18 cellular contexts compared by ENCODE assay signal in the genomic region with DNA sequence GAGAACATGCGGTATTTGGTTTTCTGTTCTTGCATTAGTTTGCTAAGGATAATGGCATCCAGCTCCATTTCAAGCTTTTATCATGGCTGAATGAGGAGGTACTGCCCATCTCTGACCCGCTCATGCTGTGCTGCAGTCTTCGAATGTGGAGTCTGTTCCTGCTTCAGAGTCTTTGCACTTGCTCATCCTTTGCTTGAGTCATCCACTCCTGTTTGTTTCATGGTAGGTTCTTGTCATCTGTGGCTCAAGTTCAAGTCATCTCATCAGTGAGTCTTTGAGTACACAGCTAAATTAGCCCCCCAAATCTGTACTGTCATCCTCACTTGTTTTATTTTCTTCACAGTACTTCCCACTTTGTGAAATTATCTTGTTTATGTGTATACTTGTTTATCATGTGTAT. TPM values are rescaled to one million over a fixed set of nuclear protein-coding genes. Genes with fewer than 3 reads are reported as not detected.
DNase-seq lines count a peak whose midpoint lies in the region; ATAC-seq, FAIRE-seq and TF ChIP-seq lines count a peak whose summit lies in the region.
"Had no signal": no experiment of that assay in that cellular context is flagged by ENCODE, and none has a peak within 500 bp of the region (broad histone marks: within the 10 kb centered on the region; RNA-seq: fewer than 3 reads in every experiment).

No MANE protein-coding gene starts in this region.

- H3K27ac Mint-ChIP-seq in activated naive CD4-positive, alpha-beta T cell treated with anti-CD3 and anti-CD28 coated beads, Interleukin-2, amount 50 U/mL, for 72 hours = peak overlapping the region; percentile 3 to 37
- H3K27ac Mint-ChIP-seq in activated naive CD4-positive, alpha-beta T cell treated with anti-CD3 and anti-CD28 coated beads, Interleukin-2, amount 10 ng/mL, durations not matched to agents 7 days and 5 days = no peak overlapping the region
- H3K27ac Mint-ChIP-seq in stimulated activated naive CD8-positive, alpha-beta T cell treated with anti-CD3 and anti-CD28 coated beads, Interleukin-15, amount 100 ng/mL, for 72 hours = no peak overlapping the region
- H3K27ac Mint-ChIP-seq: CD8-positive, alpha-beta T cell had no signal

- DNase-seq in activated naive CD4-positive, alpha-beta T cell treated with anti-CD3 and anti-CD28 coated beads, Interleukin-2, amount 50 U/mL, for 72 hours (ENCODE audit: low spot score in 2 of 2) = no peak
- DNase-seq in activated naive CD4-positive, alpha-beta T cell treated with anti-CD3 and anti-CD28 coated beads, Interleukin-2, amount 10 ng/mL, durations not matched to agents 7 days and 5 days = no peak
- DNase-seq in bronchial epithelial cell (ENCODE audit: low read depth) (peak; percentile 52), D721Med (ENCODE audit: insufficient read length, low spot score) (no peak), NCI-H1436 treated with DMSO at 0.1 percent for 48 hours (lab: John Stamatoyannopoulos, UW) (no peak)
- no peak for DNase-seq in stimulated activated naive CD8-positive, alpha-beta T cell treated with anti-CD3 and anti-CD28 coated beads, Interleukin-15, amount 100 ng/mL, for 72 hours
- DNase-seq: CD8-positive, alpha-beta T cell; EL; H9; NCI-H1105 treated with DMSO at 0.1 percent for 48 hours; NCI-H187 treated with DMSO at 0.1 percent for 48 hours; NCI-H2171; NCI-H510A; NCI-H82; SHP77 treated with DMSO at 0.1 percent for 48 hours had no signal

- no peak overlapping the region for H3K9ac ChIP-seq in Loucy (ENCODE audit: low read depth, low read length, poor library complexity, severe bottlenecking)
- H3K9ac ChIP-seq: KMS-11 had no signal

- peaks cover 76% of the 10 kb centered on the region for H3K4me1 ChIP-seq in Loucy (ENCODE audit: insufficient read depth, low read length, poor library complexity, severe bottlenecking)

- peak overlapping the region; percentile 84 for H3K4me2 ChIP-seq in Loucy (ENCODE audit: low read depth, low read length, poor library complexity, severe bottlenecking)
- H3K4me2 ChIP-seq: KMS-11 had no signal

- no peak for FAIRE-seq in bronchial epithelial cell (lab: Jason Lieb, UNC)
- FAIRE-seq in D721Med (lab: Jason Lieb, UNC) = no peak
- FAIRE-seq: RCC 7860 had no signal

- H3K79me2 ChIP-seq in Loucy (ENCODE audit: insufficient read depth, low read length) = peaks cover 69% of the 10 kb centered on the region

- H3K36me3 ChIP-seq in Loucy (ENCODE audit: insufficient read depth, low read length) (peaks cover 4% of the 10 kb centered on the region; the same call in 1 of the 2 replicates), bronchial epithelial cell (ENCODE audit: control insufficient read depth, insufficient read depth, low read length) (peaks cover 4% of the 10 kb centered on the region)

- ATAC-seq in activated naive CD4-positive, alpha-beta T cell treated with anti-CD3 and anti-CD28 coated beads, Interleukin-2, amount 50 U/mL, for 72 hours = peak; percentile 74 to 79
- ATAC-seq in stimulated activated naive CD8-positive, alpha-beta T cell treated with anti-CD3 and anti-CD28 coated beads, Interleukin-15, amount 100 ng/mL, for 72 hours = peak; percentile 61
- ATAC-seq: CD8-positive, alpha-beta T cell had no signal

- peaks cover 34 to 50% of the 10 kb centered on the region in 2 donors for H3K36me3 Mint-ChIP-seq in activated naive CD4-positive, alpha-beta T cell treated with anti-CD3 and anti-CD28 coated beads, Interleukin-2, amount 50 U/mL, for 72 hours
- peaks cover 27% of the 10 kb centered on the region for H3K36me3 Mint-ChIP-seq in activated naive CD4-positive, alpha-beta T cell treated with anti-CD3 and anti-CD28 coated beads, Interleukin-2, amount 10 ng/mL, durations not matched to agents 7 days and 5 days

- H3K27me3 ChIP-seq in Loucy (ENCODE audit: insufficient read depth, low read length, poor library complexity, severe bottlenecking) (no peaks in the 10 kb centered on the region), bronchial epithelial cell (ENCODE audit: control insufficient read depth, insufficient read depth, low read length) (no peaks in the 10 kb centered on the region)

- no peaks in the 10 kb centered on the region for H3K9me3 Mint-ChIP-seq in activated naive CD4-positive, alpha-beta T cell treated with anti-CD3 and anti-CD28 coated beads, Interleukin-2, amount 50 U/mL, for 72 hours
- no peaks in the 10 kb centered on the region for H3K9me3 Mint-ChIP-seq in activated naive CD4-positive, alpha-beta T cell treated with anti-CD3 and anti-CD28 coated beads, Interleukin-2, amount 10 ng/mL, durations not matched to agents 7 days and 5 days
- no peaks in the 10 kb centered on the region for H3K9me3 Mint-ChIP-seq in stimulated activated naive CD8-positive, alpha-beta T cell treated with anti-CD3 and anti-CD28 coated beads, Interleukin-15, amount 100 ng/mL, for 72 hours
- H3K9me3 Mint-ChIP-seq: CD8-positive, alpha-beta T cell; H9 had no signal

- H3K4me3 ChIP-seq in Loucy (ENCODE audit: low read length, poor library complexity, severe bottlenecking) (peak overlapping the region; percentile 30), bronchial epithelial cell (ENCODE audit: low read depth, low read length) (no peak overlapping the region)

- TF ChIP-seq CTCF in Loucy (conservative IDR thresholded peaks at IDR 0.05; ENCODE audit: low read length) (no peak), bronchial epithelial cell (IDR thresholded peaks at IDR 0.05; ENCODE audit: insufficient read depth, low read length, severe bottlenecking) (no peak), D721Med (IDR thresholded peaks at IDR 0.05; ENCODE audit: insufficient read depth, missing control alignments) (no peak)

- H2AFZ ChIP-seq in Loucy (ENCODE audit: low read length) = no peak overlapping the region

- peaks cover 37% of the 10 kb centered on the region for H3K4me1 Mint-ChIP-seq in activated naive CD4-positive, alpha-beta T cell treated with anti-CD3 and anti-CD28 coated beads, Interleukin-2, amount 10 ng/mL, durations not matched to agents 7 days and 5 days
- peaks cover 63% of the 10 kb centered on the region for H3K4me1 Mint-ChIP-seq in stimulated activated naive CD8-positive, alpha-beta T cell treated with anti-CD3 and anti-CD28 coated beads, Interleukin-15, amount 100 ng/mL, for 72 hours

- H3K27me3 Mint-ChIP-seq in activated naive CD4-positive, alpha-beta T cell treated with anti-CD3 and anti-CD28 coated beads, Interleukin-2, amount 10 ng/mL, durations not matched to agents 7 days and 5 days = no peaks in the 10 kb centered on the region
- H3K27me3 Mint-ChIP-seq in stimulated activated naive CD8-positive, alpha-beta T cell treated with anti-CD3 and anti-CD28 coated beads, Interleukin-15, amount 100 ng/mL, for 72 hours = no peaks in the 10 kb centered on the region

- CTCF ChIA-PET in activated naive CD4-positive, alpha-beta T cell treated with anti-CD3 and anti-CD28 coated beads, Interleukin-2, amount 10 ng/mL, durations not matched to agents 7 days and 5 days (lab: Charles Lee) = no interaction called here

- H4K20me1 ChIP-seq in Loucy (ENCODE audit: insufficient read depth, low read length, poor library complexity, severe bottlenecking) = peaks cover 46% of the 10 kb centered on the region

- H3K9me2 ChIP-seq in Loucy (replicated peaks; ENCODE audit: low read depth, low read length) = no peaks in the 10 kb centered on the region

- H3K4me3 Mint-ChIP-seq in activated naive CD4-positive, alpha-beta T cell treated with anti-CD3 and anti-CD28 coated beads, Interleukin-2, amount 10 ng/mL, durations not matched to agents 7 days and 5 days = no peak overlapping the region
- H3K4me3 Mint-ChIP-seq in stimulated activated naive CD8-positive, alpha-beta T cell treated with anti-CD3 and anti-CD28 coated beads, Interleukin-15, amount 100 ng/mL, for 72 hours = no peak overlapping the region
- H3K4me3 Mint-ChIP-seq: CD8-positive, alpha-beta T cell; H9 had no signal

- no peaks in the 10 kb centered on the region for H3K9me3 ChIP-seq in Loucy (ENCODE audit: insufficient read depth, low read depth, low read length)

- H3F3A ChIP-seq in Loucy (ENCODE audit: low read depth) = no peaks in the 10 kb centered on the region

RNA-seq across cellular contexts. Expression of gene UCHL3, which starts 5.4 kb away (rescaled TPM):
- 10 to 100 TPM; 41.9 to 46.7 TPM for total RNA-seq in activated naive CD4-positive, alpha-beta T cell treated with anti-CD3 and anti-CD28 coated beads, Interleukin-2, amount 50 U/mL, for 72 hours
- total RNA-seq in bronchial epithelial cell = 74.5 and 101 TPM in 2 replicates

RNA-seq across cellular contexts. Expression of gene COMMD6, which starts 17.3 kb away (rescaled TPM):
- 100 to 1,000 TPM; 103 to 129 TPM for total RNA-seq in activated naive CD4-positive, alpha-beta T cell treated with anti-CD3 and anti-CD28 coated beads, Interleukin-2, amount 50 U/mL, for 72 hours
- 35.8 and 46.9 TPM in 2 replicates for total RNA-seq in bronchial epithelial cell

Comparison
In these comparisons a context has a peak if more than half of its experiments do, and no peak if none do; other contexts are left out.
1. H3K27ac Mint-ChIP-seq: peak in activated naive CD4-positive, alpha-beta T cell treated with anti-CD3 and anti-CD28 coated beads, Interleukin-2, amount 50 U/mL, for 72 hours (2 of 2); none in activated naive CD4-positive, alpha-beta T cell treated with anti-CD3 and anti-CD28 coated beads, Interleukin-2, amount 10 ng/mL, durations not matched to agents 7 days and 5 days (single experiment) and stimulated activated naive CD8-positive, alpha-beta T cell treated with anti-CD3 and anti-CD28 coated beads, Interleukin-15, amount 100 ng/mL, for 72 hours (0 of 2).